ENCODE assay signal across 27 cellular contexts in the genomic region with DNA sequence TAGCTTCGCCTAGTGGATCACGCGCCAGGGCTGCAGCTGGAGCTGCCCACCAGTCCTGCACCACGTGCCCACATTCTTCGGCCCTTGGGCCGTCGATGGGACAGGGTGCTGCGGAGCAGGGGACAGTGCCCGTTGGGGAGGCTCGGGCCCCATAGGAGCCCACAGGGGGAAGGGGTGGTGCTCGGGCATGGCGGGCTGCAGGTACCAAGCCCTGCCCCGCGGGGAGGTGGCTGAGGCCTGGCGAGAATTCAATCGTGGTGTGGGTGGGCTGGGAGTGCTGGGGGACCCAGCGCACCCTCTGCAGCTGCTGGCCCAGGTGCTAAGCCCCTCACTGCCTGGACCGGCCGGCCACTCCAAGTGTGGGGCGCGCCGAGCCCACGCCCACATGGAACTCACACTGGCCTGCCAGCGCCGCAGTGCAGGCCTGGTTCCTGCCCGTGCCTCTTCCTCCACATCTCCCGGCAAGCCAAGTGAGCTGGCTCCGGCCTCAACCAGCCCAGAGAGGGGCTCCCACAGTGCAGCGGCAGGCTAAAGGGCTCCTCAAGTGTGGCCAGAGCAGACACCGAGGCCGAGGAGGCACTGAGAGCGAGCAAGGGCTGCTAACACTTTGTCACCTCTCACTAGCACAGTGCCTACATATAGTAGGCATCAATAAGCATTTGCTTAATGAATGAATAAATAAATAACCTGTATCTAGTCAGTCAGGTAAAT.
"Had no signal": no experiment of that assay in that cellular context is flagged by ENCODE, and none has a peak within 500 bp of the region (broad histone marks: within the 10 kb centered on the region; RNA-seq: fewer than 3 reads in every experiment).

No MANE protein-coding gene starts in this region.

- H3K4me3 Mint-ChIP-seq: immature natural killer cell; naive thymus-derived CD8-positive, alpha-beta T cell; nephron; neural crest cell; stimulated activated effector memory CD8-positive, alpha-beta T cell treated with anti-CD3 and anti-CD28 coated beads, Interleukin-12 subunit alpha, Interleukin-12 subunit beta, amount 100 ng/mL, for 72 hours had no signal

- H3K9me3 Mint-ChIP-seq: immature natural killer cell; naive thymus-derived CD8-positive, alpha-beta T cell; stimulated activated effector memory CD8-positive, alpha-beta T cell treated with anti-CD3 and anti-CD28 coated beads, Interleukin-12 subunit alpha, Interleukin-12 subunit beta, amount 100 ng/mL, for 72 hours had no signal

- H3K4me1 Mint-ChIP-seq: nephron, neural crest cell had no signal

- H3K27ac Mint-ChIP-seq: immature natural killer cell; naive thymus-derived CD8-positive, alpha-beta T cell; nephron; stimulated activated effector memory CD8-positive, alpha-beta T cell treated with anti-CD3 and anti-CD28 coated beads, Interleukin-12 subunit alpha, Interleukin-12 subunit beta, amount 100 ng/mL, for 72 hours had no signal

- H3K36me3 ChIP-seq: neutrophil, transverse colon, uterus had no signal

- H3K27me3 ChIP-seq: heart left ventricle, left lung, neutrophil, sigmoid colon, spleen, stomach, testis, thyroid gland, transverse colon, uterus had no signal

- H3K4me1 ChIP-seq: heart left ventricle, left lung, parathyroid adenoma, psoas muscle, sigmoid colon, spleen, testis, thyroid gland, transverse colon, uterus had no signal

- H3K4me3 ChIP-seq: heart left ventricle, left lung, lower lobe of right lung, psoas muscle, sigmoid colon, spleen, stomach, testis, thyroid gland, transverse colon, uterus had no signal

- H3K27me3 Mint-ChIP-seq: naive thymus-derived CD8-positive, alpha-beta T cell had no signal

- H3K9me3 ChIP-seq: heart left ventricle, left lung, lower lobe of right lung, neutrophil, psoas muscle, sigmoid colon, spleen, stomach, testis, thyroid gland, transverse colon, uterus had no signal

- ATAC-seq: left colon; left lung; lower lobe of right lung; naive thymus-derived CD8-positive, alpha-beta T cell; psoas muscle; stimulated activated effector memory CD8-positive, alpha-beta T cell treated with anti-CD3 and anti-CD28 coated beads, Interleukin-12 subunit alpha, Interleukin-12 subunit beta, amount 100 ng/mL, for 72 hours had no signal

- H3K27ac ChIP-seq: heart left ventricle, left lung, lower lobe of right lung, neutrophil, parathyroid adenoma, psoas muscle, sigmoid colon, spleen, stomach, testis, thyroid gland, transverse colon, uterus had no signal

- DNase-seq: heart left ventricle; hypothalamus; immature natural killer cell; kidney; left colon; left lung; lower lobe of right lung; mammary epithelial cell; mesenchymal stem cell; naive thymus-derived CD8-positive, alpha-beta T cell; occipital lobe; sigmoid colon; small intestine; spleen; stimulated activated CD4-positive, alpha-beta T cell treated with anti-CD3 and anti-CD28 coated beads, Interleukin-4, amount 100 ng/mL, for 24 hours; stimulated activated naive CD4-positive, alpha-beta T cell; stomach; testis; thyroid gland; transverse colon; uterus had no signal
